12 cellular contexts compared by ENCODE assay signal in the genomic region with DNA sequence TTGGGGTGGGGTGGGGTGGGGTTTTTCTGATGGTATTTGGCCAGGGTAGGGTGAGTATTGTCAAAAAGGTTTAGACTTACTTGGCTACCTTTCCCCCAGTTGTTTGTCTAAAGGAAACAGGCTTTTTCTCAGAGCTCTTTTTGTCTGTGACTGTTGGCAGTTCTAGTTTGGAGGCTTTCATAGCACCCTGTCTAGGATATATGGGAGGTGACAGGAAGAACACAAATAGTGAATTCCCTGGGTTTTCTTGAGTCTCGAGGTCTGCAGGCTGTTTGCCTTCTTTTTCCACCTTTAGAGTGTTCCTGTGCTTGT. TPM values are rescaled to one million over a fixed set of nuclear protein-coding genes. Genes with fewer than 3 reads are reported as not detected.
A peak's percentile ranks its signal among the peaks of the same experiment; 100 is the strongest.
DNase-seq lines count a peak whose midpoint lies in the region; ATAC-seq, FAIRE-seq and TF ChIP-seq lines count a peak whose summit lies in the region.
"Had no signal": no experiment of that assay in that cellular context is flagged by ENCODE, and none has a peak within 500 bp of the region (broad histone marks: within the 10 kb centered on the region; RNA-seq: fewer than 3 reads in every experiment).

No MANE protein-coding gene starts in this region.

- peaks cover 6 to 64% (median 41%) of the 10 kb centered on the region in 4 donors for H3K4me1 Mint-ChIP-seq in CD4-positive, CD25-positive, alpha-beta regulatory T cell
- H3K4me1 Mint-ChIP-seq in activated CD8-positive, alpha-beta T cell treated with anti-CD3 and anti-CD28 coated beads for 36 hours (ENCODE audit: low read depth), result peaks cover 55% of the 10 kb centered on the region

- peak overlapping the region in 2 of 3 donors; percentile 34 to 42 for H3K27ac Mint-ChIP-seq in CD4-positive, CD25-positive, alpha-beta regulatory T cell
- peak overlapping the region; percentile 59 for H3K27ac Mint-ChIP-seq in activated CD8-positive, alpha-beta T cell treated with anti-CD3 and anti-CD28 coated beads for 36 hours
- H3K27ac Mint-ChIP-seq: progenitor cell of endocrine pancreas had no signal

- DNase-seq in CD4-positive, CD25-positive, alpha-beta regulatory T cell, result no peak
- no peak for DNase-seq in DND-41
- no peak for DNase-seq in activated CD8-positive, alpha-beta T cell treated with anti-CD3 and anti-CD28 coated beads for 36 hours
- no peak for DNase-seq in HepG2 (ENCODE audit: low spot score)
- no peak for DNase-seq in nucleus accumbens (lab: John Stamatoyannopoulos, UW)
- DNase-seq in KBM-7, result no peak
- no peak for DNase-seq in amniotic stem cell (lab: John Stamatoyannopoulos, UW)
- DNase-seq: NCI-H1436 treated with DMSO at 0.1 percent for 48 hours had no signal

- H3K36me3 ChIP-seq in CD4-positive, CD25-positive, alpha-beta regulatory T cell (ENCODE audit: control insufficient read depth, insufficient read depth, low read length), result no peaks in the 10 kb centered on the region
- peaks cover 11% of the 10 kb centered on the region; the same call in 1 of the 2 replicates for H3K36me3 ChIP-seq in DND-41 (ENCODE audit: insufficient read depth, low read length)
- H3K36me3 ChIP-seq in HepG2 (replicated peaks in 1 of 2; ENCODE audit: control insufficient read depth in 1 of 2, insufficient read depth in 2 of 2, low read length in 2 of 2), result peaks cover 5 to 25% of the 10 kb centered on the region in 2 experiments; a peak in 4 of 5 replicates

- no peak overlapping the region for H3K4me3 ChIP-seq in CD4-positive, CD25-positive, alpha-beta regulatory T cell (ENCODE audit: low read depth, low read length)
- no peak overlapping the region for H3K4me3 ChIP-seq in DND-41 (ENCODE audit: low read depth in 1 of 2, low read length in 2 of 2)
- no peak overlapping the region for H3K4me3 ChIP-seq in HepG2 (replicated peaks in 1 of 3; ENCODE audit: insufficient read depth in 1 of 3, low read depth in 2 of 3, low read length in 3 of 3)
- H3K4me3 ChIP-seq: BLaER1 had no signal

- H3K79me2 ChIP-seq in DND-41 (ENCODE audit: insufficient read depth, low read length), result peaks cover 84% of the 10 kb centered on the region
- peaks cover 94% of the 10 kb centered on the region for H3K79me2 ChIP-seq in HepG2 (ENCODE audit: insufficient read depth, low read length)

- WGBS in HepG2 (ENCODE audit: low lambda C conversion rate), result 50% methylated on average over 1 of the region's 1 CpG

- peaks cover 10% of the 10 kb centered on the region for H4K20me1 ChIP-seq in DND-41 (ENCODE audit: insufficient read depth, low read length)
- peaks cover 64% of the 10 kb centered on the region for H4K20me1 ChIP-seq in HepG2 (ENCODE audit: insufficient read depth, low read length)

- H3K27ac ChIP-seq in CD4-positive, CD25-positive, alpha-beta regulatory T cell (ENCODE audit: insufficient read depth, low read length, poor library complexity, severe bottlenecking), result peak overlapping the region; percentile 55
- H3K27ac ChIP-seq in DND-41 (ENCODE audit: low read length) (no peak overlapping the region), HepG2 (ENCODE audit: extremely low read length, insufficient read depth, low read length) (no peak overlapping the region)
- H3K27ac ChIP-seq: BLaER1 had no signal

- H3K9me3 Mint-ChIP-seq in CD4-positive, CD25-positive, alpha-beta regulatory T cell, result peaks cover 0 to 4% (median 0%) of the 10 kb centered on the region in 7 donors
- no peaks in the 10 kb centered on the region for H3K9me3 Mint-ChIP-seq in activated CD8-positive, alpha-beta T cell treated with anti-CD3 and anti-CD28 coated beads for 36 hours

- in situ Hi-C loops in HepG2 (cut with HindIII; ENCODE audit: extremely low pct_ligation_motif_present, low pct_unique_long_range_greater_than_20kb) (loop anchor here (5.0 kb wide), 1 partner anchor 189 kb away; no protein-coding TSS in a partner anchor), KBM-7 (cut with MboI; ENCODE audit: low pct_unique_long_range_greater_than_20kb, low sequenced_read_pairs) (loop anchor here (25.0 kb wide), 1 partner anchor 184 kb away; no protein-coding TSS in a partner anchor)

- no peak for ATAC-seq in CD4-positive, CD25-positive, alpha-beta regulatory T cell (ENCODE audit: low read depth in 2 of 2)
- ATAC-seq in DND-41 (ENCODE audit: insufficient read depth, low read depth) (peak; percentile 25; the same call in 1 of the 3 replicates), HepG2 (peak; percentile 7)
- no peak for ATAC-seq in activated CD8-positive, alpha-beta T cell treated with anti-CD3 and anti-CD28 coated beads for 36 hours

- CTCF ChIA-PET in activated CD8-positive, alpha-beta T cell treated with anti-CD3 and anti-CD28 coated beads for 36 hours (lab: Charles Lee), result interaction anchor here (1.0 to 1.7 kb wide), 13 partner anchors 11 to 274 kb away, joined by 3 to 15 read pairs (median 4); no protein-coding TSS in a partner anchor
- CTCF ChIA-PET in HepG2 (lab: Yijun Ruan, JAX; ENCODE audit: low intra/inter-chr PET ratio, low total read pairs), result interaction anchor here (2.6 kb wide), 1 partner anchor 189 kb away, joined by 16 read pairs; no protein-coding TSS in a partner anchor

- H2AFZ ChIP-seq in DND-41 (ENCODE audit: low read depth, low read length) (no peak overlapping the region), HepG2 (ENCODE audit: low read length) (no peak overlapping the region)

- H3K9me3 ChIP-seq in CD4-positive, CD25-positive, alpha-beta regulatory T cell (ENCODE audit: control insufficient read depth in 2 of 2, low read length in 2 of 2), result no peaks in the 10 kb centered on the region
- H3K9me3 ChIP-seq in DND-41 (ENCODE audit: insufficient read depth, low read length, severe bottlenecking), result no peaks in the 10 kb centered on the region
- H3K9me3 ChIP-seq in HepG2 (ENCODE audit: low read length), result no peaks in the 10 kb centered on the region

- TF ChIP-seq CTCF in DND-41 (IDR thresholded peaks at IDR 0.05; ENCODE audit: borderline replicate concordance, extremely low read depth, low read length, poor library complexity, severe bottlenecking), result no peak
- no peak for TF ChIP-seq CTCF in activated CD8-positive, alpha-beta T cell treated with anti-CD3 and anti-CD28 coated beads for 36 hours (IDR thresholded peaks at IDR 0.05)
- no peak for TF ChIP-seq CTCF in HepG2 (CRISPR knock-in tag; IDR thresholded peaks at IDR 0.05)

- TF ChIP-seq EP300 in HepG2 (IDR thresholded peaks at IDR 0.05; ENCODE audit: low read depth in 2 of 2, low read length in 2 of 2) (no peak), HepG2 (CRISPR knock-in tag; IDR thresholded peaks at IDR 0.05; ENCODE audit: borderline replicate concordance) (no peak)

- intact Hi-C loops in activated CD8-positive, alpha-beta T cell treated with anti-CD3 and anti-CD28 coated beads for 36 hours (cut with micrococcal nuclease), result loop anchor here (2.0 to 10.0 kb wide), 3 partner anchors 108 to 190 kb away; partner anchors contain the start of gene EIF1AX
- intact Hi-C loops in HepG2 (cut with micrococcal nuclease; ENCODE audit: unreplicated experiment), result loop anchor here (1.0 to 10.0 kb wide), 4 partner anchors 189 to 1102 kb away; no protein-coding TSS in a partner anchor

- FAIRE-seq in HepG2 (lab: Jason Lieb, UNC), result no peak
- FAIRE-seq: small intestine had no signal

- H3K4me3 Mint-ChIP-seq in CD4-positive, CD25-positive, alpha-beta regulatory T cell, result peak overlapping the region in 2 of 4 donors; percentile 17 to 36
- H3K4me3 Mint-ChIP-seq in activated CD8-positive, alpha-beta T cell treated with anti-CD3 and anti-CD28 coated beads for 36 hours, result no peak overlapping the region

- H3K4me1 ChIP-seq in CD4-positive, CD25-positive, alpha-beta regulatory T cell (ENCODE audit: control insufficient read depth, insufficient read depth, low read length, poor library complexity, severe bottlenecking), result peaks cover 17% of the 10 kb centered on the region
- H3K4me1 ChIP-seq in DND-41 (ENCODE audit: insufficient read depth, low read length) (0 out of 2 replicates have a peak, but pooled peaks cover 2% of the 10 kb centered on the region), HepG2 (ENCODE audit: insufficient read depth, low read length) (peaks cover 94% of the 10 kb centered on the region)
- H3K4me1 ChIP-seq: BLaER1 had no signal

- no peak overlapping the region for H3K4me2 ChIP-seq in DND-41 (ENCODE audit: insufficient read depth, low read length)
- no peak overlapping the region for H3K4me2 ChIP-seq in HepG2 (ENCODE audit: low read depth, low read length)
- H3K4me2 ChIP-seq: BLaER1 had no signal

- no peak for TF ChIP-seq POLR2A in HepG2 (IDR thresholded peaks at IDR 0.05; ENCODE audit: insufficient read depth in 1 of 2, low read depth in 2 of 2, low read length in 2 of 2)

- POLR2A ChIA-PET in activated CD8-positive, alpha-beta T cell treated with anti-CD3 and anti-CD28 coated beads for 36 hours (lab: Charles Lee), result interaction anchor here (0.6 to 1.3 kb wide), 5 partner anchors 101 to 263 kb away, joined by 3 to 4 read pairs (median 3); no protein-coding TSS in a partner anchor
- POLR2A ChIA-PET in HepG2 (lab: Yijun Ruan, JAX), result interaction anchor here (0.8 to 2.7 kb wide), 6 partner anchors 109 to 247 kb away, joined by 3 to 15 read pairs (median 3); no protein-coding TSS in a partner anchor

- TF ChIP-seq RAD21 in HepG2 (CRISPR knock-in tag; IDR thresholded peaks at IDR 0.05), result no peak

- H3K27me3 ChIP-seq in CD4-positive, CD25-positive, alpha-beta regulatory T cell (ENCODE audit: control insufficient read depth, insufficient read depth, low read length), result no peaks in the 10 kb centered on the region
- H3K27me3 ChIP-seq in DND-41 (ENCODE audit: insufficient read depth, low read length, poor library complexity), result no peaks in the 10 kb centered on the region
- no peaks in the 10 kb centered on the region for H3K27me3 ChIP-seq in HepG2 (ENCODE audit: control insufficient read depth in 1 of 2, insufficient read depth in 2 of 2, low read length in 2 of 2)
- H3K27me3 ChIP-seq: BLaER1 had no signal

- H3K9ac ChIP-seq in DND-41 (ENCODE audit: low read depth, low read length) (no peak overlapping the region), HepG2 (ENCODE audit: insufficient read depth, low read depth, low read length) (no peak overlapping the region)
- H3K9ac ChIP-seq: BLaER1 had no signal

- no peaks in the 10 kb centered on the region for H3K27me3 Mint-ChIP-seq in CD4-positive, CD25-positive, alpha-beta regulatory T cell
- H3K27me3 Mint-ChIP-seq in activated CD8-positive, alpha-beta T cell treated with anti-CD3 and anti-CD28 coated beads for 36 hours, result no peaks in the 10 kb centered on the region
- H3K27me3 Mint-ChIP-seq: naive thymus-derived CD4-positive, alpha-beta T cell; progenitor cell of endocrine pancreas had no signal

- peaks cover 8% of the 10 kb centered on the region for H3K36me3 Mint-ChIP-seq in CD4-positive, CD25-positive, alpha-beta regulatory T cell
- H3K36me3 Mint-ChIP-seq in activated CD8-positive, alpha-beta T cell treated with anti-CD3 and anti-CD28 coated beads for 36 hours (ENCODE audit: low read depth), result peaks cover 28% of the 10 kb centered on the region

- no TSS peak for BruUV-seq in HepG2 (replicated peaks; lab: Mats Ljungman, UMichigan)

RNA-seq across cellular contexts. Expression of gene RPS6KA3, which starts 13.5 kb away (rescaled TPM):
- 56.1 TPM for total RNA-seq in CD4-positive, CD25-positive, alpha-beta regulatory T cell
- 10 to 100 TPM; 18.3 to 32.9 (median 21.4) TPM for polyA plus RNA-seq in CD4-positive, CD25-positive, alpha-beta regulatory T cell
- total RNA-seq in activated CD8-positive, alpha-beta T cell treated with anti-CD3 and anti-CD28 coated beads for 36 hours, result 10 to 100 TPM; 52.6 to 56.9 TPM
- total RNA-seq in HepG2 (2016; rRNA removed; fragmentation: Illumina TruSeq; extraction: Trizol), result 357 and 581 TPM in 2 replicates
- 39.1 and 45.2 TPM in 2 replicates for total RNA-seq in HepG2 (2016; cell fraction: cytosol; rRNA removed; fragmentation: Illumina TruSeq; extraction: Trizol; ENCODE audit: low read depth)
- total RNA-seq in HepG2 (2016; cell fraction: insoluble cytoplasmic fraction; rRNA removed; fragmentation: Illumina TruSeq; extraction: Trizol), result 349 and 590 TPM in 2 replicates
- total RNA-seq in HepG2 (2016; cell fraction: membrane; rRNA removed; fragmentation: Illumina TruSeq; extraction: Trizol), result 147 and 153 TPM in 2 replicates
- 192 and 216 TPM in 2 replicates for total RNA-seq in HepG2 (2016; cell fraction: nucleus; rRNA removed; fragmentation: Illumina TruSeq; extraction: Trizol)
- polyA plus RNA-seq in HepG2 (2011; rRNA removed), result 227 and 314 TPM in 2 replicates
- polyA plus RNA-seq in HepG2 (2011; cell fraction: cytosol; rRNA removed), result 147 and 185 TPM in 2 replicates
- 92.7 and 110 TPM in 2 replicates for polyA plus RNA-seq in HepG2 (2011; cell fraction: nucleus; rRNA removed)
- polyA plus RNA-seq in HepG2 (2012), result 161 and 256 TPM in 2 replicates
- 11.1 and 12.4 TPM in 2 replicates for polyA plus RNA-seq in HepG2 (2016; cell fraction: cytosol; fragmentation: Illumina TruSeq; extraction: Trizol; ENCODE audit: low read depth)
- polyA plus RNA-seq in HepG2 (2016; cell fraction: insoluble cytoplasmic fraction; fragmentation: Illumina TruSeq; extraction: Trizol; ENCODE audit: low read depth), result 353 and 377 TPM in 2 replicates
- polyA plus RNA-seq in HepG2 (2016; cell fraction: membrane; fragmentation: Illumina TruSeq; extraction: Trizol; ENCODE audit: low read depth), result 48.9 and 49.3 TPM in 2 replicates
- 170 and 191 TPM in 2 replicates for polyA plus RNA-seq in HepG2 (2016; cell fraction: nucleus; fragmentation: Illumina TruSeq; extraction: Trizol; ENCODE audit: insufficient read depth, low read depth)
- polyA minus RNA-seq in HepG2 (2011; rRNA and poly(A)+ RNA removed; ENCODE audit: low replicate concordance), result 81.9 and 319 TPM in 2 replicates
- polyA minus RNA-seq in HepG2 (2011; cell fraction: cytosol; rRNA and poly(A)+ RNA removed), result 374 and 443 TPM in 2 replicates
- 200 and 259 TPM in 2 replicates for polyA minus RNA-seq in HepG2 (2011; cell fraction: nucleus; rRNA and poly(A)+ RNA removed)

Comparison
In these comparisons a context has a peak if more than half of its experiments do, and no peak if none do; other contexts are left out.
1. ATAC-seq: peak in DND-41 (single experiment) and HepG2 (single experiment); none in CD4-positive, CD25-positive, alpha-beta regulatory T cell (0 of 2) and activated CD8-positive, alpha-beta T cell treated with anti-CD3 and anti-CD28 coated beads for 36 hours (single experiment).